ENCODE assay signal across 8 cellular contexts in the genomic region with DNA sequence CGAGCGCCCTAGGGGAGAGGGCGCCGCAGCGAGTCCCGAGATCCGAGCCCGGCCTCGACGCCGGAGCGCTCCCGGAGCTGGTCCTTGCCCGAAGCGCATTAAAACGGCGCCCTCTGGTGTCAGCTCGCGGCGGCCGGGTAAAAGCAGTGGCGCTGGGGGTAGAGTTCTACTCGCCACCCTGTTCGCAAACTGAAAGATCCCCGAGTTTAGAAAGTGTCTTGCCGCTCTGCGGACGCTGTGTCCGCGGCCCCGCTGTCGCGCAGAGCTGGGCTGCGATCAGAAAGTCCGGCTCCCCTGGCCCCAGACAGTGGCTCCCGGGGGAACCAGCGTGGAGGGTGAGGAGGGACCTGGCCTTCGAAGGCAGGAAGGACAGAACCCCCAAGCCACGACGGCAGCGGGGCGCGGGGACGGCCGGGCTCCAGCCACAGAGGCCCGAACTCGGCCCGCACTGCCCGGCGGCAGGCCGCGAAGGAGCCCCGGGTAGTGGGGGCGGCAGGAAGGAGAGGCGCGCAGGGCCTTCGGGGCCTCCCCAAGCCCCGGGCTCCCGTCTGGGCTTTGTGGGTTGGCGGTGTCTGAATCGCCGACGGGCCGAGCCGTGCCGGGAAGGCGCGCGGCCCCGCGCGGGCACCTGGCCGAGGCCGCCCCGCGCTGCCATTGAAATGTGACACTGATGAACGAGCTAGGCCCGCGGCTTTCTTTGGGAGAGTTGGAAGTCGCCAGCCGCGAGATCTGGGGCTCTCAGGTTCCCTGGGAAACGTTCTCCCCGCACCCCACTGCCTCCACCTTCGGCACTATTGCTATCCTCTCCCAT. TPM values are rescaled to one million over a fixed set of nuclear protein-coding genes. Genes with fewer than 3 reads are reported as not detected.
DNase-seq lines count a peak whose midpoint lies in the region; ATAC-seq and TF ChIP-seq lines count a peak whose summit lies in the region.

No MANE protein-coding gene starts in this region.

- H3K9me3 ChIP-seq in CD4-positive, CD25-positive, alpha-beta regulatory T cell (ENCODE audit: control insufficient read depth in 2 of 2, low read length in 2 of 2) = no peaks in the 10 kb centered on the region

- CTCF ChIA-PET in activated CD4-positive, alpha-beta T cell treated with anti-CD3 and anti-CD28 coated beads for 36 hours (lab: Charles Lee) = interaction anchor here (0.5 to 2.9 kb wide), 29 partner anchors 8 to 1072 kb away, joined by 3 to 22 read pairs (median 3); no protein-coding TSS in a partner anchor

- peaks cover 0 to 10% (median 4%) of the 10 kb centered on the region in 4 donors for H3K4me1 Mint-ChIP-seq in CD4-positive, CD25-positive, alpha-beta regulatory T cell
- H3K4me1 Mint-ChIP-seq in activated CD4-positive, alpha-beta T cell treated with anti-CD3 and anti-CD28 coated beads for 36 hours = no peaks in the 10 kb centered on the region
- H3K4me1 Mint-ChIP-seq in chondrocyte (ENCODE audit: low read depth) = peaks cover 3% of the 10 kb centered on the region

- H3K4me1 ChIP-seq in CD4-positive, CD25-positive, alpha-beta regulatory T cell (ENCODE audit: control insufficient read depth, insufficient read depth, low read length, poor library complexity, severe bottlenecking) = peaks cover 10% of the 10 kb centered on the region

- H3K4me3 ChIP-seq in CD4-positive, CD25-positive, alpha-beta regulatory T cell (ENCODE audit: low read depth, low read length) = no peak overlapping the region
- peak overlapping the region; percentile 47 for H3K4me3 ChIP-seq in kidney epithelial cell (ENCODE audit: low read depth, low read length)

- peaks cover 20% of the 10 kb centered on the region for H3K27me3 ChIP-seq in CD4-positive, CD25-positive, alpha-beta regulatory T cell (ENCODE audit: control insufficient read depth, insufficient read depth, low read length)
- H3K27me3 ChIP-seq in kidney epithelial cell (ENCODE audit: control insufficient read depth, insufficient read depth, low read length) = peaks cover 7% of the 10 kb centered on the region

- peak overlapping the region in 2 of 4 donors; percentile 64 to 70 for H3K4me3 Mint-ChIP-seq in CD4-positive, CD25-positive, alpha-beta regulatory T cell
- peak overlapping the region; percentile 52 for H3K4me3 Mint-ChIP-seq in activated CD4-positive, alpha-beta T cell treated with anti-CD3 and anti-CD28 coated beads for 36 hours
- H3K4me3 Mint-ChIP-seq in chondrocyte (ENCODE audit: unreplicated experiment) = peak overlapping the region; percentile 73

- H3K9me3 Mint-ChIP-seq in CD4-positive, CD25-positive, alpha-beta regulatory T cell = peaks cover 0 to 3% (median 0%) of the 10 kb centered on the region in 7 donors
- no peaks in the 10 kb centered on the region for H3K9me3 Mint-ChIP-seq in activated CD4-positive, alpha-beta T cell treated with anti-CD3 and anti-CD28 coated beads for 36 hours (ENCODE audit: low read depth)
- H3K9me3 Mint-ChIP-seq in chondrocyte (ENCODE audit: low read depth) = no peaks in the 10 kb centered on the region

- POLR2A ChIA-PET in activated CD4-positive, alpha-beta T cell treated with anti-CD3 and anti-CD28 coated beads for 36 hours (lab: Charles Lee) = interaction anchor here (0.6 to 0.7 kb wide), 4 partner anchors 18 to 1064 kb away, joined by 3 to 5 read pairs (median 3); no protein-coding TSS in a partner anchor

- DNase-seq in CD4-positive, CD25-positive, alpha-beta regulatory T cell = peak; percentile 49 to 77 (median 69)
- DNase-seq in NCI-H1694 (lab: John Stamatoyannopoulos, UW) = peak; percentile 34
- peak; percentile 93 for DNase-seq in activated CD4-positive, alpha-beta T cell treated with anti-CD3 and anti-CD28 coated beads for 36 hours
- DNase-seq in chondrocyte (ENCODE audit: low spot score) = no peak
- DNase-seq in kidney epithelial cell (ENCODE audit: low read depth) = no peak
- peak; percentile 67 to 80 for DNase-seq in stimulated activated CD4-positive, alpha-beta T cell treated with anti-CD3 and anti-CD28 coated beads, Interleukin-15, amount 100 ng/mL, for 1 hour (ENCODE audit: low read depth in 1 of 2, low spot score in 1 of 2)

- H3K36me3 Mint-ChIP-seq in CD4-positive, CD25-positive, alpha-beta regulatory T cell = no peaks in the 10 kb centered on the region
- no peaks in the 10 kb centered on the region for H3K36me3 Mint-ChIP-seq in activated CD4-positive, alpha-beta T cell treated with anti-CD3 and anti-CD28 coated beads for 36 hours (ENCODE audit: low read depth)
- no peaks in the 10 kb centered on the region for H3K36me3 Mint-ChIP-seq in chondrocyte (ENCODE audit: low read depth)

- peak; percentile 99 for TF ChIP-seq CTCF in chondrocyte (IDR thresholded peaks at IDR 0.05)
- peak; percentile 92 for TF ChIP-seq CTCF in kidney epithelial cell (IDR thresholded peaks at IDR 0.05; ENCODE audit: insufficient read depth, low read length, poor library complexity, severe bottlenecking)

- H3K27ac Mint-ChIP-seq in CD4-positive, CD25-positive, alpha-beta regulatory T cell = no peak overlapping the region
- no peak overlapping the region for H3K27ac Mint-ChIP-seq in activated CD4-positive, alpha-beta T cell treated with anti-CD3 and anti-CD28 coated beads for 36 hours
- H3K27ac Mint-ChIP-seq in chondrocyte (ENCODE audit: unreplicated experiment) = peak overlapping the region; percentile 32

- H3K27ac ChIP-seq in CD4-positive, CD25-positive, alpha-beta regulatory T cell (ENCODE audit: insufficient read depth, low read length, poor library complexity, severe bottlenecking) = no peak overlapping the region

- H3K27me3 Mint-ChIP-seq in CD4-positive, CD25-positive, alpha-beta regulatory T cell = peaks cover 53% of the 10 kb centered on the region
- H3K27me3 Mint-ChIP-seq in activated CD4-positive, alpha-beta T cell treated with anti-CD3 and anti-CD28 coated beads for 36 hours = peaks cover 30% of the 10 kb centered on the region
- no peaks in the 10 kb centered on the region for H3K27me3 Mint-ChIP-seq in chondrocyte (ENCODE audit: low read depth)

- intact Hi-C loops in activated CD4-positive, alpha-beta T cell treated with anti-CD3 and anti-CD28 coated beads for 36 hours (cut with DNase I, micrococcal nuclease) = loop anchor here (1.0 to 5.0 kb wide), 10 partner anchors 64 to 1066 kb away; no protein-coding TSS in a partner anchor

- no peaks in the 10 kb centered on the region for H3K36me3 ChIP-seq in CD4-positive, CD25-positive, alpha-beta regulatory T cell (ENCODE audit: control insufficient read depth, insufficient read depth, low read length)
- no peaks in the 10 kb centered on the region for H3K36me3 ChIP-seq in kidney epithelial cell (ENCODE audit: control insufficient read depth, insufficient read depth, low read length)

- peak; percentile 78 to 79 for ATAC-seq in CD4-positive, CD25-positive, alpha-beta regulatory T cell (ENCODE audit: low read depth in 2 of 2)
- ATAC-seq in GM21619 (IDR thresholded peaks at IDR 0.05; ENCODE audit: unreplicated experiment) (peak; percentile 87), HG02870 (IDR thresholded peaks at IDR 0.05; ENCODE audit: unreplicated experiment) (no peak)
- peak; percentile 98 for ATAC-seq in activated CD4-positive, alpha-beta T cell treated with anti-CD3 and anti-CD28 coated beads for 36 hours

RNA-seq across cellular contexts. Expression of gene NFIA, which starts 39.1 kb away (rescaled TPM):
- 1.5 TPM for total RNA-seq in CD4-positive, CD25-positive, alpha-beta regulatory T cell
- 1 to 10 TPM in 3 of 4 donors, under 1 TPM in 1; 0.86 to 3.9 (median 2.1) TPM for polyA plus RNA-seq in CD4-positive, CD25-positive, alpha-beta regulatory T cell
- 1 to 10 TPM; 3.0 to 3.2 TPM for total RNA-seq in activated CD4-positive, alpha-beta T cell treated with anti-CD3 and anti-CD28 coated beads for 36 hours
- 43.0 to 64.1 TPM (median 47.3 TPM) in 3 replicates for total RNA-seq in chondrocyte
- 3.5 and 4.9 TPM in 2 replicates for total RNA-seq in kidney epithelial cell

Comparison
In these comparisons a context has a peak if more than half of its experiments do, and no peak if none do; other contexts are left out.
1. DNase-seq: peak in CD4-positive, CD25-positive, alpha-beta regulatory T cell (3 of 3), NCI-H1694 (single experiment), activated CD4-positive, alpha-beta T cell treated with anti-CD3 and anti-CD28 coated beads for 36 hours (single experiment) and stimulated activated CD4-positive, alpha-beta T cell treated with anti-CD3 and anti-CD28 coated beads, Interleukin-15, amount 100 ng/mL, for 1 hour (2 of 2); none in chondrocyte (single experiment) and kidney epithelial cell (single experiment).